Comparison of ENCODE assay signal across 14 cellular contexts in the genomic region with DNA sequence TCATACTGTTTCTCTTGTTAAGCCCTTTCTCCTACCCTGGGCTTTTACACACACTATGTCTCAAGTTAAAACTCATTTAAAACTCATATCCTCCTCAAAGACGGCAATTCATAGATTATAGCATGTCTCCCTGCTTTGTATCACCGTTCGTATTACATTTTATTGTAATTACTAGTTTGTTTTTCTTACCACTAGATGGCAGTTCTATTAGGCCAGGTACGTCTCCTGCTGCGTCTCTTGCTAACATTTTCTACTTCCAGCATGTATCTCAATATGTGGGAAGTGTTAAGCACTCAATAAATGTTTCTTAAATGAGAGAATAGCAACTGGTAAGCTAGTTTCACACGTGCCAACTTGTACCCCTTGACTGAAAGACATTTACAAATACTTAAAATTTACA.
A peak's percentile ranks its signal among the peaks of the same experiment; 100 is the strongest.
DNase-seq lines count a peak whose midpoint lies in the region; ATAC-seq, FAIRE-seq and TF ChIP-seq lines count a peak whose summit lies in the region.
"Had no signal": no experiment of that assay in that cellular context is flagged by ENCODE, and none has a peak within 500 bp of the region (broad histone marks: within the 10 kb centered on the region; RNA-seq: fewer than 3 reads in every experiment).

No MANE protein-coding gene starts in this region.

- H3K4me2 ChIP-seq in DND-41 (ENCODE audit: insufficient read depth, low read length), result no peak overlapping the region

- no peak overlapping the region for H3K9ac ChIP-seq in DND-41 (ENCODE audit: low read depth, low read length)

- no peak for DNase-seq in DND-41
- DNase-seq in M059J (ENCODE audit: low read depth), result peak; percentile 12
- no peak for DNase-seq in astrocyte of the spinal cord (ENCODE audit: low read depth, low spot score)
- DNase-seq in left lobe of liver (ENCODE audit: low spot score), result no peak
- no peak for DNase-seq in DMS114 treated with DMSO at 0.1 percent for 48 hours (lab: John Stamatoyannopoulos, UW; ENCODE audit: unreplicated experiment)
- no peak for DNase-seq in foreskin fibroblast
- DNase-seq in GM12892 (ENCODE audit: insufficient read length), result no peak
- DNase-seq in heart right ventricle, result no peak
- DNase-seq: activated B cell treated with CpG ODN at 0.5 μM for 24 hours; activated T-cell treated with anti-CD3 and anti-CD28 coated beads, Interleukin-2, amount 50 U/mL, for 24 hours; CD8-positive, alpha-beta T cell; NCI-H2171; Right ventricle myocardium superior; stimulated activated CD4-positive, alpha-beta T cell treated with anti-CD3 and anti-CD28 coated beads, Interleukin-4, amount 100 ng/mL, for 1 hour had no signal

- H3K27me3 ChIP-seq in DND-41 (ENCODE audit: insufficient read depth, low read length, poor library complexity), result no peaks in the 10 kb centered on the region
- no peaks in the 10 kb centered on the region for H3K27me3 ChIP-seq in heart right ventricle

- WGBS in heart right ventricle, 2 donors, result 39 to 48% methylated on average over 6 of the region's 6 CpGs

- no peak overlapping the region for H2AFZ ChIP-seq in DND-41 (ENCODE audit: low read depth, low read length)

- TF ChIP-seq CTCF in DND-41 (IDR thresholded peaks at IDR 0.05; ENCODE audit: borderline replicate concordance, extremely low read depth, low read length, poor library complexity, severe bottlenecking), result peak; percentile 30
- TF ChIP-seq CTCF in astrocyte of the spinal cord (IDR thresholded peaks at IDR 0.05; ENCODE audit: low read depth, low read length), result peak; percentile 21
- TF ChIP-seq CTCF in foreskin fibroblast (IDR thresholded peaks at IDR 0.05; ENCODE audit: low read depth, low read length), result no peak
- TF ChIP-seq CTCF in heart right ventricle (IDR thresholded peaks at IDR 0.05), result peak in 2 of 9 donors; percentile 5 to 20

- H3K79me2 ChIP-seq in DND-41 (ENCODE audit: insufficient read depth, low read length), result no peaks in the 10 kb centered on the region

- no peaks in the 10 kb centered on the region for H3K36me3 ChIP-seq in DND-41 (ENCODE audit: insufficient read depth, low read length)
- no peaks in the 10 kb centered on the region for H3K36me3 ChIP-seq in heart right ventricle

- in situ Hi-C loops in astrocyte of the spinal cord (cut with HindIII; ENCODE audit: low sequenced_read_pairs), result no loop called here

- no peak for FAIRE-seq in GM12892 (lab: Jason Lieb, UNC)

- no peaks in the 10 kb centered on the region for H4K20me1 ChIP-seq in DND-41 (ENCODE audit: insufficient read depth, low read length)

- H3K4me3 ChIP-seq in DND-41 (ENCODE audit: low read depth in 1 of 2, low read length in 2 of 2), result no peak overlapping the region
- no peak overlapping the region for H3K4me3 ChIP-seq in astrocyte of the spinal cord (ENCODE audit: low read depth, low read length)
- no peak overlapping the region for H3K4me3 ChIP-seq in foreskin fibroblast (ENCODE audit: low read depth in 1 of 2, low read length in 2 of 2)
- H3K4me3 ChIP-seq in heart right ventricle, result no peak overlapping the region

- ATAC-seq in DND-41 (ENCODE audit: insufficient read depth, low read depth) (no peak), left lobe of liver (peak; percentile 48), heart right ventricle (no peak)
- ATAC-seq: CD8-positive, alpha-beta T cell had no signal

- H3K9me3 ChIP-seq in DND-41 (ENCODE audit: insufficient read depth, low read length, severe bottlenecking) (no peaks in the 10 kb centered on the region), heart right ventricle (peaks cover 0 to 42% (median 4%) of the 10 kb centered on the region in 11 donors)

- intact Hi-C loops in heart right ventricle (cut with DNase I), result no loop called here

- H3K27ac ChIP-seq in DND-41 (ENCODE audit: low read length) (no peak overlapping the region), heart right ventricle (no peak overlapping the region)

- H3K4me1 ChIP-seq in DND-41 (ENCODE audit: insufficient read depth, low read length), result no peaks in the 10 kb centered on the region
- no peaks in the 10 kb centered on the region for H3K4me1 ChIP-seq in heart right ventricle

- no peak for TF ChIP-seq POLR2A in GM12892 (IDR thresholded peaks at IDR 0.05; ENCODE audit: low read depth, low read length)
